Comparison of ENCODE assay signal across 9 cellular contexts in the genomic region with DNA sequence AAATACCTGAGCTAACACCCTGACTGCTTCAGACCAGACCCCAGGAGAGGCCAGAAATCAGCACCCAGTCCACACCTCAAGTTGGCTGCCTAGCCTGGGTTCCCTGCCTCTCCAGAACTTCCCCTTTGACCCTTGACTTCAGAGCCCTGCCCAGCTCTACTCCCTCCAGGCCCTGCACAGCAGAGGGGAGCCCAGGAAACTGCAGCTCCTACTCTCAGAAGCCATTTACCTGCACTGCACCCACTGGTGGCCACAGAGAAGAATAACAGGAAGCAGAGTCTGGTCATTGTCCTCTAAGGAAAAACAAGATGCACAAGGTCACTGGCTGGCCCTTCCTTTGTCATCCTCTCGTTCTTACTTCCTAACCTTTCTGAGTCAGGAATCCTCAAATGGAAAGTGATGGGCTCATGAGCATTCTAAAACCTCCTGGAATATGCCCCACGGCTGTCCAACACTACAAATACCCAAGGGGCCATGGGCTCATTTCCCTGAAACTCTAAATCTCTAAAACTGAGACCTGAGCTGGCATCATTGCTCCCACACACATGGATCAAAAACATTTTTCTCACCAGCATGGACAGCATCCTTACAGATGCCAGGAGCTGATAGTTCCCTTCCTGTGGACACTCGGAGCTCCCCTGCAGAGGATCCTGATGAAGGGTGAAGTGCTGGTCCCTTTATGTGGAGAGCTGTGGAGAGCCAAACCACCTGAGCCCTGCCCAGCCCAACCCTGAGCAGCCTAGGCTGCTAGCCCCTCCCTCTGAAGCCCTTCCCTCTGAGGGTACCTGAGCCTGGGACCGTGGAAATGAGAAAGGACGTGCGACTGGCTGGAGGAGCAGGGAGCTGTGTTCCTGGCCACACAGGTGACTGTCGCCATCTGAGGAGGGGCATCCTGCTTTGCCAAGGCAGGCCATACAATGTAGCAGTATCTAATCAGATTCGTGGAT. TPM values are rescaled to one million over a fixed set of nuclear protein-coding genes. Genes with fewer than 3 reads are reported as not detected.
DNase-seq lines count a peak whose midpoint lies in the region; ATAC-seq and TF ChIP-seq lines count a peak whose summit lies in the region.
"Had no signal": no experiment of that assay in that cellular context is flagged by ENCODE, and none has a peak within 500 bp of the region (broad histone marks: within the 10 kb centered on the region; RNA-seq: fewer than 3 reads in every experiment).

A gene (minus strand): TSS at position 652 of the 947 bp plus-strand sequence. CDS start 68 bp downstream, at position 584.

- 79 to 84% (median 81%) methylated on average over 8 of the region's 8 CpGs for WGBS in spleen, 5 donors

- CTCF ChIA-PET in Calu3 (lab: Charles Lee) = interaction anchor here (0.5 to 5.5 kb wide), 18 partner anchors 10 to 273 kb away, joined by 3 to 97 read pairs (median 3); no protein-coding TSS in a partner anchor

- H3K4me1 Mint-ChIP-seq in Calu3 (ENCODE audit: low read depth, unreplicated experiment) = peaks cover 35% of the 10 kb centered on the region

- intact Hi-C loops in Calu3 (cut with micrococcal nuclease; ENCODE audit: unreplicated experiment) (no loop called here), spleen (cut with DNase I; ENCODE audit: low total_unique reads) (loop anchor here (5.0 to 10.0 kb wide), 2 partner anchors 122 to 230 kb away; no protein-coding TSS in a partner anchor)

- no peaks in the 10 kb centered on the region for H3K27me3 ChIP-seq in spleen (replicated peaks in 1 of 7)

- H3K36me3 ChIP-seq in spleen = no peaks in the 10 kb centered on the region

- H3K27me3 Mint-ChIP-seq in Calu3 (ENCODE audit: unreplicated experiment) = peaks cover 22% of the 10 kb centered on the region

- TF ChIP-seq POLR2A in spleen (IDR thresholded peaks at IDR 0.05) = no peak

- no TSS peak for BruUV-seq in Calu3 (replicated peaks; lab: Mats Ljungman, UMichigan)

- TF ChIP-seq CTCF in Calu3 (IDR thresholded peaks at IDR 0.05; ENCODE audit: unreplicated experiment) = peak; percentile 86
- peak; percentile 28 to 69 (median 54) for TF ChIP-seq CTCF in spleen (IDR thresholded peaks at IDR 0.05 in 8 of 11, conservative IDR thresholded peaks at IDR 0.05 in 3 of 11)

- no peak within 1 kb of the TSS for H3K27ac ChIP-seq in spleen
- H3K27ac ChIP-seq in caudate nucleus (ENCODE audit: low read depth, low read length) = no peak within 1 kb of the TSS
- H3K27ac ChIP-seq: SK-N-MC had no signal

- no peaks in the 10 kb centered on the region for H3K9me3 ChIP-seq in spleen

- H3K4me3 Mint-ChIP-seq in Calu3 (ENCODE audit: low read depth, unreplicated experiment) = no peak within 1 kb of the TSS

- no peaks in the 10 kb centered on the region for H3K9me3 Mint-ChIP-seq in Calu3 (ENCODE audit: low read depth, unreplicated experiment)

- H3K4me1 ChIP-seq in spleen = peaks cover 0 to 21% (median 11%) of the 10 kb centered on the region in 6 donors

- DNase-seq in Calu3 (peak; percentile 69), NCI-H82 (lab: John Stamatoyannopoulos, UW) (peak; percentile 88), activated T-cell treated with anti-CD3 and anti-CD28 coated beads for 24 hours (ENCODE audit: low read depth) (peak; percentile 20), germinal center (ENCODE audit: low spot score) (peak; percentile 76), spleen (no peak), caudate nucleus (lab: John Stamatoyannopoulos, UW) (no peak), HPDE6-E6E7 (ENCODE audit: extremely low spot score) (no peak)

- H3K36me3 Mint-ChIP-seq in Calu3 (ENCODE audit: insufficient read depth, unreplicated experiment) = no peaks in the 10 kb centered on the region

- no peak within 1 kb of the TSS for H3K27ac Mint-ChIP-seq in Calu3 (ENCODE audit: unreplicated experiment)

- ATAC-seq in GM21786 (IDR thresholded peaks at IDR 0.05; ENCODE audit: unreplicated experiment) = peak; percentile 53

- H3K4me3 ChIP-seq in spleen = no peak within 1 kb of the TSS
- H3K4me3 ChIP-seq: SK-N-MC had no signal

RNA-seq across cellular contexts. Expression of the gene that starts here (rescaled TPM):
- total RNA-seq in Calu3 (2022) (not detected in 2 replicates), spleen (not detected)
- not detected for polyA plus RNA-seq in spleen

Comparison
In these comparisons a context has a peak if more than half of its experiments do, and no peak if none do; other contexts are left out.
1. Peak in DNase-seq in Calu3; RNA of the gene not detected or under 1 TPM.
2. DNase-seq: peak in NCI-H82 (single experiment), activated T-cell treated with anti-CD3 and anti-CD28 coated beads for 24 hours (single experiment) and germinal center (single experiment); none in spleen (single experiment), caudate nucleus (0 of 61) and HPDE6-E6E7 (single experiment).